In the genomic region with DNA sequence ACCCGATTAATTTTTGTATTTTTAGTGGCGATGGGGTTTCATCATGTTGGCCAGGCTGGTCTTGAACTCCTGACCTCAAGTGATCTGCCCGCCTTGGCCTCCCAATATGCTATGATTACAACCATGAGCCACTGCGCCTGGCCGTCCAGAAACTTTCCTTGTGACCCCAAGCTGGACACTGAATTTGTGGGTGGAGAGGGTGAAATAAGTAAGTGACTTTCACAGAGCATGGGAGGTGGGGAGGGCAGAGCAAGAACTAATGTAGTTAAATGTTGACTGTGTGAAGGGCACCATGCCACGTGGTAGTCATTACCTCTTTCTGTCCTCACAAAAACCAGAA, we compare ENCODE assay signal across 1 cellular context.
TF ChIP-seq lines count a peak whose summit lies in the region.

No MANE protein-coding gene starts in this region.

TF ChIP-seq in K562, 482 proteins besides CTCF, POLR2A, EP300 and RAD21 (continued from another document and continues in another):
- no peak for TF ChIP-seq MBD1 (CRISPR knock-in tag; IDR thresholded peaks at IDR 0.05)
- no peak for TF ChIP-seq ZSCAN32 (CRISPR knock-in tag; IDR thresholded peaks at IDR 0.05)
- TF ChIP-seq PML (IDR thresholded peaks at IDR 0.05; ENCODE audit: low read length): no peak
- no peak for TF ChIP-seq MBD2 (IDR thresholded peaks at IDR 0.05; ENCODE audit: borderline replicate concordance, low read depth)
- no peak for TF ChIP-seq CBFA2T3 (IDR thresholded peaks at IDR 0.05)
- TF ChIP-seq, protein P1, sequence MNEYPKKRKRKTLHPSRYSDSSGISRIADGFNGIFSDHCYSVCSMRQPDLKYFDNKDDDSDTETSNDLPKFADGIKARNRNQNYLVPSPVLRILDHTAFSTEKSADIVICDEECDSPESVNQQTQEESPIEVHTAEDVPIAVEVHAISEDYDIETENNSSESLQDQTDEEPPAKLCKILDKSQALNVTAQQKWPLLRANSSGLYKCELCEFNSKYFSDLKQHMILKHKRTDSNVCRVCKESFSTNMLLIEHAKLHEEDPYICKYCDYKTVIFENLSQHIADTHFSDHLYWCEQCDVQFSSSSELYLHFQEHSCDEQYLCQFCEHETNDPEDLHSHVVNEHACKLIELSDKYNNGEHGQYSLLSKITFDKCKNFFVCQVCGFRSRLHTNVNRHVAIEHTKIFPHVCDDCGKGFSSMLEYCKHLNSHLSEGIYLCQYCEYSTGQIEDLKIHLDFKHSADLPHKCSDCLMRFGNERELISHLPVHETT (CRISPR knock-in tag; conservative IDR thresholded peaks at IDR 0.05 in 1 of 2, IDR thresholded peaks at IDR 0.05 in 1 of 2): no peak
- no peak for TF ChIP-seq KLF10 (CRISPR knock-in tag; IDR thresholded peaks at IDR 0.05)
- peak; percentile 11; the same call in 1 of the 2 replicates for TF ChIP-seq ZNF24 (IDR thresholded peaks at IDR 0.05)
- TF ChIP-seq, protein P2, sequence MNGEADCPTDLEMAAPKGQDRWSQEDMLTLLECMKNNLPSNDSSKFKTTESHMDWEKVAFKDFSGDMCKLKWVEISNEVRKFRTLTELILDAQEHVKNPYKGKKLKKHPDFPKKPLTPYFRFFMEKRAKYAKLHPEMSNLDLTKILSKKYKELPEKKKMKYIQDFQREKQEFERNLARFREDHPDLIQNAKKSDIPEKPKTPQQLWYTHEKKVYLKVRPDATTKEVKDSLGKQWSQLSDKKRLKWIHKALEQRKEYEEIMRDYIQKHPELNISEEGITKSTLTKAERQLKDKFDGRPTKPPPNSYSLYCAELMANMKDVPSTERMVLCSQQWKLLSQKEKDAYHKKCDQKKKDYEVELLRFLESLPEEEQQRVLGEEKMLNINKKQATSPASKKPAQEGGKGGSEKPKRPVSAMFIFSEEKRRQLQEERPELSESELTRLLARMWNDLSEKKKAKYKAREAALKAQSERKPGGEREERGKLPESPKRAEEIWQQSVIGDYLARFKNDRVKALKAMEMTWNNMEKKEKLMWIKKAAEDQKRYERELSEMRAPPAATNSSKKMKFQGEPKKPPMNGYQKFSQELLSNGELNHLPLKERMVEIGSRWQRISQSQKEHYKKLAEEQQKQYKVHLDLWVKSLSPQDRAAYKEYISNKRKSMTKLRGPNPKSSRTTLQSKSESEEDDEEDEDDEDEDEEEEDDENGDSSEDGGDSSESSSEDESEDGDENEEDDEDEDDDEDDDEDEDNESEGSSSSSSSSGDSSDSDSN (IDR thresholded peaks at IDR 0.05; ENCODE audit: borderline replicate concordance in 1 of 2, low read depth in 2 of 2, low read length in 2 of 2): no peak
- TF ChIP-seq ZNF318 (IDR thresholded peaks at IDR 0.05; ENCODE audit: borderline replicate concordance in 1 of 2, low read depth in 1 of 2): no peak
- no peak for TF ChIP-seq TARDBP (IDR thresholded peaks at IDR 0.05)
- no peak for TF ChIP-seq HMBOX1 (IDR thresholded peaks at IDR 0.05)
- no peak for TF ChIP-seq NR2C1 (IDR thresholded peaks at IDR 0.05)
- peak; percentile 4; the same call in 1 of the 2 replicates for TF ChIP-seq NR2C1 (tag; IDR thresholded peaks at IDR 0.05)
- TF ChIP-seq, protein P3, sequence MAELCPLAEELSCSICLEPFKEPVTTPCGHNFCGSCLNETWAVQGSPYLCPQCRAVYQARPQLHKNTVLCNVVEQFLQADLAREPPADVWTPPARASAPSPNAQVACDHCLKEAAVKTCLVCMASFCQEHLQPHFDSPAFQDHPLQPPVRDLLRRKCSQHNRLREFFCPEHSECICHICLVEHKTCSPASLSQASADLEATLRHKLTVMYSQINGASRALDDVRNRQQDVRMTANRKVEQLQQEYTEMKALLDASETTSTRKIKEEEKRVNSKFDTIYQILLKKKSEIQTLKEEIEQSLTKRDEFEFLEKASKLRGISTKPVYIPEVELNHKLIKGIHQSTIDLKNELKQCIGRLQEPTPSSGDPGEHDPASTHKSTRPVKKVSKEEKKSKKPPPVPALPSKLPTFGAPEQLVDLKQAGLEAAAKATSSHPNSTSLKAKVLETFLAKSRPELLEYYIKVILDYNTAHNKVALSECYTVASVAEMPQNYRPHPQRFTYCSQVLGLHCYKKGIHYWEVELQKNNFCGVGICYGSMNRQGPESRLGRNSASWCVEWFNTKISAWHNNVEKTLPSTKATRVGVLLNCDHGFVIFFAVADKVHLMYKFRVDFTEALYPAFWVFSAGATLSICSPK (IDR thresholded peaks at IDR 0.05; ENCODE audit: borderline replicate concordance): no peak
- no peak for TF ChIP-seq HDAC8 (tag; IDR thresholded peaks at IDR 0.05)
- no peak for TF ChIP-seq NR2C2 (CRISPR knock-in tag; IDR thresholded peaks at IDR 0.05)
- 0 out of 2 replicates have a peak, but pooled peaks have one; percentile 11 for TF ChIP-seq NR2C2 (tag; IDR thresholded peaks at IDR 0.05)
- TF ChIP-seq MCM2 (IDR thresholded peaks at IDR 0.05; ENCODE audit: low read depth): no peak
- TF ChIP-seq ZNF717 (CRISPR knock-in tag; IDR thresholded peaks at IDR 0.05): no peak
- no peak for TF ChIP-seq ZNF592 (IDR thresholded peaks at IDR 0.05)
- TF ChIP-seq MIER1 (IDR thresholded peaks at IDR 0.05; ENCODE audit: low read depth): peak; percentile 5; the same call in 1 of the 2 replicates
- no peak for TF ChIP-seq MCM5 (IDR thresholded peaks at IDR 0.05; ENCODE audit: low read depth)
- TF ChIP-seq PCBP1 (IDR thresholded peaks at IDR 0.05; ENCODE audit: low read depth, low read length, poor library complexity, severe bottlenecking): no peak
- no peak for TF ChIP-seq TCF7L2 (IDR thresholded peaks at IDR 0.05; ENCODE audit: low read depth, low read length)
- no peak for TF ChIP-seq IRF1 (CRISPR knock-in tag; IDR thresholded peaks at IDR 0.05; ENCODE audit: borderline replicate concordance)
- TF ChIP-seq EP400 (IDR thresholded peaks at IDR 0.05): 0 out of 2 replicates have a peak, but pooled peaks have one; percentile 7
- peak; percentile 1 for TF ChIP-seq DACH1 (IDR thresholded peaks at IDR 0.05; ENCODE audit: partially characterized antibody)
- no peak for TF ChIP-seq TGIF2 (CRISPR knock-in tag; IDR thresholded peaks at IDR 0.05)
- no peak for TF ChIP-seq ZZZ3 (IDR thresholded peaks at IDR 0.05)
- TF ChIP-seq MYC (IDR thresholded peaks at IDR 0.05; ENCODE audit: low read depth, low read length): no peak
- no peak for TF ChIP-seq MYC (CRISPR knock-in tag; IDR thresholded peaks at IDR 0.05; ENCODE audit: borderline replicate concordance, low read depth)
- no peak for TF ChIP-seq ARID2 (IDR thresholded peaks at IDR 0.05)
